1 cellular context compared by ENCODE assay signal in genomic region chr12:130953783-130954543, GRCh38.
TF ChIP-seq lines count a peak whose summit lies in the region.

Gene ADGRD1 (plus strand): TSS chr12:130953907. CDS start chr12:130954466, 559 bp downstream.

TF ChIP-seq in K562, 482 proteins besides CTCF, POLR2A, EP300 and RAD21 (continued from another document):
- TF ChIP-seq ZNF395 (CRISPR knock-in tag; IDR thresholded peaks at IDR 0.05), result peak; percentile 67
- no peak for TF ChIP-seq PKNOX1 (IDR thresholded peaks at IDR 0.05)
- TF ChIP-seq MAFF (IDR thresholded peaks at IDR 0.05; ENCODE audit: low read length), result no peak
- TF ChIP-seq MYC (IDR thresholded peaks at IDR 0.05; ENCODE audit: low read depth, low read length), result no peak
- TF ChIP-seq MYC (CRISPR knock-in tag; IDR thresholded peaks at IDR 0.05; ENCODE audit: borderline replicate concordance, low read depth), result no peak
- TF ChIP-seq HNRNPH1 (optimal IDR thresholded peaks at IDR 0.05; ENCODE audit: low read depth, low read length), result no peak
- TF ChIP-seq HBP1 (CRISPR knock-in tag; IDR thresholded peaks at IDR 0.05), result no peak
- no peak for TF ChIP-seq GATAD2B (IDR thresholded peaks at IDR 0.05; ENCODE audit: borderline replicate concordance)
- TF ChIP-seq ATF4 (CRISPR knock-in tag; IDR thresholded peaks at IDR 0.05), result no peak
- no peak for TF ChIP-seq ZKSCAN3 (CRISPR knock-in tag; IDR thresholded peaks at IDR 0.05)
- TF ChIP-seq SRF (CRISPR knock-in tag; IDR thresholded peaks at IDR 0.05), result peak in 1 of 2 experiments; percentile 23; a peak in 1 of 4 replicates
- no peak for TF ChIP-seq TCF15 (CRISPR knock-in tag; IDR thresholded peaks at IDR 0.05)
- no peak for TF ChIP-seq SAP30 (IDR thresholded peaks at IDR 0.05; ENCODE audit: borderline replicate concordance, insufficient read depth, low read depth, low read length, poor library complexity, severe bottlenecking)
- TF ChIP-seq TBP (optimal IDR thresholded peaks at IDR 0.05; ENCODE audit: low read depth, low read length), result no peak
- no peak for TF ChIP-seq MTF1 (CRISPR knock-in tag; IDR thresholded peaks at IDR 0.05; ENCODE audit: borderline replicate concordance)
- no peak for TF ChIP-seq ZBTB8A (IDR thresholded peaks at IDR 0.05; ENCODE audit: partially characterized antibody)
- TF ChIP-seq FOS (IDR thresholded peaks at IDR 0.05; ENCODE audit: extremely low read depth, insufficient read length), result no peak
- no peak for TF ChIP-seq NFE2 (IDR thresholded peaks at IDR 0.05; ENCODE audit: low read depth)
- TF ChIP-seq ZFX (CRISPR knock-in tag; IDR thresholded peaks at IDR 0.05), result no peak
- 0 out of 2 replicates have a peak, but pooled peaks have one; percentile 18 for TF ChIP-seq KLF6 (CRISPR knock-in tag; IDR thresholded peaks at IDR 0.05; ENCODE audit: borderline replicate concordance)
